ENCODE assay signal across 27 cellular contexts in the genomic region with DNA sequence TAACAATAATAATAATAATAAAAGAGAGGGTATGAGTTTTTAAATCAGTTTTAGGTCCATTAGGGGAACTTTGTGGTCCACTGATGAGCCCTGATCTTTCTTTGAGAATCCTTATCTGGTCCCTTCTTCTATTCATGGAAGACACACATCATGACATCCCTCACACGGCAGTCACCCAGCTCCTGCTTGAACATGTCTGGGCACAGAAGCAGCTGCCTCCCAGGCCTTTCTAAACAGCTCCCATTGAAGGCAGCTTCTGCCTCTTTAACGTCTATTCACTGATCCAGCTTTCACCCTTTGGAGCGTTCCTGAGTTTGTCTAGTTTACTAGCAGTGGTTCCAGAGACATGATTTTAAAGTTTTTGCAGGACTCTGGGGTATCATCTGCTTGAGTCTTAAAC.
"Had no signal": no experiment of that assay in that cellular context is flagged by ENCODE, and none has a peak within 500 bp of the region (broad histone marks: within the 10 kb centered on the region; RNA-seq: fewer than 3 reads in every experiment).

No MANE protein-coding gene starts in this region.

- H3K27ac ChIP-seq: brain microvascular endothelial cell, cardiac muscle cell, colonic mucosa, dorsolateral prefrontal cortex, esophagus squamous epithelium, gastroesophageal sphincter, heart right ventricle had no signal

- H3K4me3 ChIP-seq: cardiac muscle cell, colonic mucosa, dorsolateral prefrontal cortex, esophagus squamous epithelium, gastroesophageal sphincter, heart right ventricle had no signal

- DNase-seq: activated CD4-positive, alpha-beta memory T cell treated with anti-CD3 and anti-CD28 coated beads for 36 hours; activated CD4-positive, alpha-beta T cell treated with anti-CD3 and anti-CD28 coated beads for 36 hours; activated CD4-positive, alpha-beta T cell treated with anti-CD3 and anti-CD28 coated beads, Interleukin-2, amount 10 ng/mL, durations not matched to agents 24 days and 14 days; activated CD4-positive, CD25-positive, alpha-beta regulatory T cell; activated CD4-positive, CD25-positive, alpha-beta regulatory T cell treated with anti-CD3 and anti-CD28 coated beads, Interleukin-2, amount 50 U/mL, for 72 hours; activated CD8-positive, alpha-beta T cell treated with anti-CD3 and anti-CD28 coated beads, Interleukin-2, amount 10 ng/mL, durations not matched to agents 7 days and 5 days; activated effector memory CD4-positive, alpha-beta T cell treated with Interleukin-2 at 50 U/mL for 16 hours; activated gamma-delta T cell treated with Interleukin-2 at 50 U/mL for 16 hours; activated naive CD4-positive, alpha-beta T cell treated with anti-CD3 and anti-CD28 coated beads, Interleukin-2, amount 50 U/mL, for 16 hours; activated naive CD4-positive, alpha-beta T cell treated with Interleukin-2 at 50 U/mL for 16 hours; activated T-cell treated with anti-CD3 and anti-CD28 coated beads, Interleukin-2, amount 50 U/mL, for 4 hours; amniotic stem cell; anterior cingulate cortex; brain microvascular endothelial cell; central memory CD4-positive, alpha-beta T cell; cerebellar nuclear complex; colonic mucosa; dorsolateral prefrontal cortex; effector memory CD4-positive, alpha-beta T cell; endodermal cell; esophagus squamous epithelium; foreskin melanocyte; heart right ventricle; T-helper 2 cell had no signal

- H3K4me1 ChIP-seq: colonic mucosa had no signal

- H3K9me3 ChIP-seq: colonic mucosa, esophagus squamous epithelium, gastroesophageal sphincter, heart right ventricle had no signal

- FAIRE-seq: astrocyte had no signal

- H3K36me3 ChIP-seq: brain microvascular endothelial cell, cardiac muscle cell, colonic mucosa, esophagus squamous epithelium, gastroesophageal sphincter, heart right ventricle had no signal

- H3K27me3 ChIP-seq: brain microvascular endothelial cell, cardiac muscle cell, colonic mucosa, esophagus squamous epithelium, gastroesophageal sphincter, heart right ventricle had no signal
